In the genomic region with DNA sequence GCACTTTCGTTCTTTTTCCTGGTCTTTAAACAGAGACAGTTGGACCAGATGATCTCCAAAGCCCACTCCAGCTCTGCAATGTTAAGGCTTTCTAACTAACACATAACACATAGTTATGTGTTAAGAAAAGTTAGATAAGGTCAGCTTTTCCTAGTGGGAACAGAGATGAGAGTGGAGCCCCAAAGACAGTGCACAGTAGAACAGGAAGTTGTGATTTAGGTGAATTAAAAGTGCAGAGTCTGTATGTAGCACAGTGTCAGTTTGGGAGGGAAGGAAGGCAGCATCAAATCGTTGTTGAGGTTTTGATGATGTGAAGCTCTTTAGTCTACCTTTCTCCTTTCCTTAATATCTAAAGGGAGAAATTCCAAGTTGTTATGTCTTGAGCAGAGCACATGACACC, we compare ENCODE assay signal across 19 cellular contexts. TPM values are rescaled to one million over a fixed set of nuclear protein-coding genes. Genes with fewer than 3 reads are reported as not detected.
DNase-seq lines count a peak whose midpoint lies in the region; ATAC-seq, FAIRE-seq and TF ChIP-seq lines count a peak whose summit lies in the region.
"Had no signal": no experiment of that assay in that cellular context is flagged by ENCODE, and none has a peak within 500 bp of the region (broad histone marks: within the 10 kb centered on the region; RNA-seq: fewer than 3 reads in every experiment).

No MANE protein-coding gene starts in this region.

- H3K36me3 ChIP-seq in IMR-90 (ENCODE audit: control insufficient read depth, insufficient read depth, low read length) (peaks cover 2% of the 10 kb centered on the region), brain microvascular endothelial cell (replicated peaks) (peaks cover 6% of the 10 kb centered on the region), HepG2 (replicated peaks in 1 of 2; ENCODE audit: control insufficient read depth in 1 of 2, insufficient read depth in 2 of 2, low read length in 2 of 2) (peaks cover 2 to 3% of the 10 kb centered on the region in 2 experiments; a peak in 2 of 5 replicates)

- CTCF ChIA-PET in IMR-90 (lab: Yijun Ruan, JAX) (interaction anchor here (0.8 kb wide), 1 partner anchor 9 kb away, joined by 4 read pairs; no protein-coding TSS in a partner anchor), HepG2 (lab: Yijun Ruan, JAX; ENCODE audit: low intra/inter-chr PET ratio, low total read pairs) (no interaction called here)

- peak overlapping the region; percentile 23; the same call in 1 of the 2 replicates for H3K18ac ChIP-seq in IMR-90 (ENCODE audit: low read depth, low read length)

- H2BK15ac ChIP-seq in IMR-90 (ENCODE audit: low read depth, low read length), result no peak overlapping the region

- TF ChIP-seq CTCF in IMR-90 (conservative IDR thresholded peaks at IDR 0.05; ENCODE audit: low read depth, low read length), result no peak
- no peak for TF ChIP-seq CTCF in brain microvascular endothelial cell (IDR thresholded peaks at IDR 0.05; ENCODE audit: low read depth, low read length, missing control alignments)
- TF ChIP-seq CTCF in HepG2 (CRISPR knock-in tag; IDR thresholded peaks at IDR 0.05), result no peak

- peak overlapping the region in 1 of 2 experiments; percentile 53; a peak in 1 of 4 replicates for H4K8ac ChIP-seq in IMR-90 (ENCODE audit: low read depth in 2 of 2, low read length in 2 of 2)

- intact Hi-C loops in IMR-90 (cut with micrococcal nuclease), result no loop called here
- intact Hi-C loops in HepG2 (cut with micrococcal nuclease; ENCODE audit: unreplicated experiment), result no loop called here

- no peak overlapping the region for H3K56ac ChIP-seq in IMR-90 (ENCODE audit: extremely low read depth, insufficient read depth, low read length)

- H3K4me2 ChIP-seq in IMR-90 (ENCODE audit: low read depth, low read length), result no peak overlapping the region
- H3K4me2 ChIP-seq in HepG2 (ENCODE audit: low read depth, low read length), result no peak overlapping the region
- H3K4me2 ChIP-seq: KMS-11 had no signal

- H4K20me1 ChIP-seq in IMR-90 (ENCODE audit: insufficient read depth, low read length), result no peaks in the 10 kb centered on the region
- no peaks in the 10 kb centered on the region for H4K20me1 ChIP-seq in HepG2 (ENCODE audit: insufficient read depth, low read length)

- no peak overlapping the region for H4K91ac ChIP-seq in IMR-90 (ENCODE audit: insufficient read depth, low read depth, low read length)

- ATAC-seq in IMR-90 (ENCODE audit: low read depth) (peak; percentile 44; the same call in 1 of the 2 replicates), GM18870 (IDR thresholded peaks at IDR 0.05; ENCODE audit: unreplicated experiment) (no peak), HepG2 (no peak)
- ATAC-seq in central memory CD8-positive, alpha-beta T cell (replicated peaks; ENCODE audit: extremely low read depth, poor library complexity, severe bottlenecking), result no peak
- ATAC-seq: GM12878 had no signal

- no peak overlapping the region for H3K4me3 Mint-ChIP-seq in activated naive CD4-positive, alpha-beta T cell treated with anti-CD3 and anti-CD28 coated beads, Interleukin-2, amount 50 U/mL, for 24 hours
- no peak overlapping the region for H3K4me3 Mint-ChIP-seq in central memory CD8-positive, alpha-beta T cell
- H3K4me3 Mint-ChIP-seq: CD4-positive, alpha-beta T cell had no signal

- no peak overlapping the region for H2AK5ac ChIP-seq in IMR-90 (ENCODE audit: low read depth, low read length)

- H4K5ac ChIP-seq in IMR-90 (ENCODE audit: low read depth, low read length), result peak overlapping the region; percentile 23; the same call in 1 of the 2 replicates

- H3K27ac ChIP-seq in IMR-90 (ENCODE audit: insufficient read depth, low read length) (no peak overlapping the region), brain microvascular endothelial cell (no peak overlapping the region), HepG2 (ENCODE audit: extremely low read length, insufficient read depth, low read length) (no peak overlapping the region)
- H3K27ac ChIP-seq: KMS-11, Peyer's patch had no signal

- no peak for DNase-seq in activated naive CD4-positive, alpha-beta T cell treated with anti-CD3 and anti-CD28 coated beads, Interleukin-2, amount 50 U/mL, for 16 hours
- DNase-seq in IMR-90 (no peak), brain microvascular endothelial cell (no peak), HepG2 (ENCODE audit: low spot score) (no peak)
- no peak for DNase-seq in central memory CD8-positive, alpha-beta T cell (ENCODE audit: low spot score in 2 of 2)
- DNase-seq: Calu3; CD4-positive, alpha-beta T cell; EL; MM.1S; NCI-H1092 treated with DMSO at 0.1 percent for 48 hours; NCI-H2081; NCI-H446 treated with DMSO at 0.1 percent for 48 hours; Peyer's patch had no signal

- H3K4me3 ChIP-seq in IMR-90 (ENCODE audit: insufficient read depth, low read depth, low read length), result no peak overlapping the region
- no peak overlapping the region for H3K4me3 ChIP-seq in brain microvascular endothelial cell (ENCODE audit: low read depth, low read length)
- H3K4me3 ChIP-seq in HepG2 (replicated peaks in 1 of 3; ENCODE audit: insufficient read depth in 1 of 3, low read depth in 2 of 3, low read length in 3 of 3), result no peak overlapping the region
- H3K4me3 ChIP-seq: GM12878, Peyer's patch had no signal

- peaks cover 2% of the 10 kb centered on the region for H3K9me1 ChIP-seq in IMR-90 (ENCODE audit: insufficient read depth, low read length)

- no peaks in the 10 kb centered on the region for H3K9me3 ChIP-seq in IMR-90 (ENCODE audit: control insufficient read depth, insufficient read depth, low read length)
- H3K9me3 ChIP-seq in HepG2 (ENCODE audit: low read length), result no peaks in the 10 kb centered on the region
- H3K9me3 ChIP-seq: Peyer's patch had no signal

- TF ChIP-seq EP300 in HepG2 (IDR thresholded peaks at IDR 0.05; ENCODE audit: low read depth in 2 of 2, low read length in 2 of 2) (no peak), HepG2 (CRISPR knock-in tag; IDR thresholded peaks at IDR 0.05; ENCODE audit: borderline replicate concordance) (no peak)

- peaks cover 10% of the 10 kb centered on the region for H3K79me2 ChIP-seq in HepG2 (ENCODE audit: insufficient read depth, low read length)

- in situ Hi-C loops in IMR-90 (cut with MboI; ENCODE audit: low sequenced_read_pairs), result no loop called here
- in situ Hi-C loops in brain microvascular endothelial cell (cut with HindIII; ENCODE audit: low pct_ligation_motif_present, low sequenced_read_pairs), result no loop called here
- in situ Hi-C loops in HepG2 (cut with HindIII; ENCODE audit: extremely low pct_ligation_motif_present, low pct_unique_long_range_greater_than_20kb), result no loop called here

- WGBS in IMR-90 (ENCODE audit: extremely low coverage in 2 of 2, insufficient read length in 1 of 2), 2 experiments, result no CpG with 5 or more reads among the region's 2 CpGs
- 93% methylated on average over 2 of the region's 2 CpGs for WGBS in HepG2 (ENCODE audit: low lambda C conversion rate)

- TF ChIP-seq POLR2A in IMR-90 (IDR thresholded peaks at IDR 0.05; ENCODE audit: low read depth, low read length) (no peak), HepG2 (IDR thresholded peaks at IDR 0.05; ENCODE audit: insufficient read depth in 1 of 2, low read depth in 2 of 2, low read length in 2 of 2) (no peak)

- H2BK120ac ChIP-seq in IMR-90 (ENCODE audit: low read depth, low read length), result no peak overlapping the region

- peaks cover 6 to 34% of the 10 kb centered on the region in 2 experiments for H3K79me1 ChIP-seq in IMR-90 (ENCODE audit: low read depth in 1 of 2, low read length in 2 of 2)

- no peak for TF ChIP-seq RAD21 in IMR-90 (IDR thresholded peaks at IDR 0.05; ENCODE audit: low read length)
- TF ChIP-seq RAD21 in HepG2 (CRISPR knock-in tag; IDR thresholded peaks at IDR 0.05), result no peak

- peaks cover 42% of the 10 kb centered on the region for H3K4me1 Mint-ChIP-seq in activated naive CD4-positive, alpha-beta T cell treated with anti-CD3 and anti-CD28 coated beads, Interleukin-2, amount 50 U/mL, for 24 hours
- peaks cover 26% of the 10 kb centered on the region for H3K4me1 Mint-ChIP-seq in central memory CD8-positive, alpha-beta T cell

- H3K27me3 ChIP-seq in IMR-90 (ENCODE audit: control insufficient read depth, insufficient read depth, low read length) (no peaks in the 10 kb centered on the region), brain microvascular endothelial cell (replicated peaks) (no peaks in the 10 kb centered on the region), HepG2 (ENCODE audit: control insufficient read depth in 1 of 2, insufficient read depth in 2 of 2, low read length in 2 of 2) (no peaks in the 10 kb centered on the region)
- H3K27me3 ChIP-seq: Peyer's patch had no signal

- no peak overlapping the region for H2BK5ac ChIP-seq in IMR-90 (ENCODE audit: low read depth, low read length, poor library complexity, severe bottlenecking)

- H3K9ac ChIP-seq in IMR-90 (ENCODE audit: low read depth, low read length) (no peak overlapping the region), HepG2 (ENCODE audit: insufficient read depth, low read depth, low read length) (no peak overlapping the region)
- H3K9ac ChIP-seq: KMS-11 had no signal

- peaks cover 10% of the 10 kb centered on the region for H3K36me3 Mint-ChIP-seq in activated naive CD4-positive, alpha-beta T cell treated with anti-CD3 and anti-CD28 coated beads, Interleukin-2, amount 50 U/mL, for 24 hours
- H3K36me3 Mint-ChIP-seq in central memory CD8-positive, alpha-beta T cell (ENCODE audit: insufficient read depth), result peaks cover 22% of the 10 kb centered on the region

- H2AK9ac ChIP-seq in IMR-90 (replicated peaks; ENCODE audit: low read depth, low read length, poor library complexity), result no peak overlapping the region

- FAIRE-seq in HepG2 (lab: Jason Lieb, UNC), result no peak
- FAIRE-seq: A204.1, GM12878, H1 had no signal

- peak overlapping the region; percentile 46 for H3K27ac Mint-ChIP-seq in activated naive CD4-positive, alpha-beta T cell treated with anti-CD3 and anti-CD28 coated beads, Interleukin-2, amount 50 U/mL, for 24 hours
- peak overlapping the region; percentile 24 for H3K27ac Mint-ChIP-seq in central memory CD8-positive, alpha-beta T cell (ENCODE audit: low read depth)
- H3K27ac Mint-ChIP-seq: CD4-positive, alpha-beta T cell had no signal

- no peaks in the 10 kb centered on the region for H3K27me3 Mint-ChIP-seq in activated naive CD4-positive, alpha-beta T cell treated with anti-CD3 and anti-CD28 coated beads, Interleukin-2, amount 50 U/mL, for 24 hours
- H3K27me3 Mint-ChIP-seq in central memory CD8-positive, alpha-beta T cell, result no peaks in the 10 kb centered on the region
- H3K27me3 Mint-ChIP-seq: CD4-positive, alpha-beta T cell had no signal

- peak overlapping the region; percentile 70; the same call in 1 of the 2 replicates for H2BK20ac ChIP-seq in IMR-90 (ENCODE audit: low read depth, low read length)

- H3K14ac ChIP-seq in IMR-90 (replicated peaks; ENCODE audit: low read depth, low read length), result no peak overlapping the region

- H3K4ac ChIP-seq in IMR-90 (ENCODE audit: low read depth, low read length), result no peak overlapping the region

- dilution Hi-C loops in IMR-90 (cut with HindIII; ENCODE audit: low sequenced_read_pairs, unreplicated experiment), result no loop called here

- BruUV-seq in IMR-90 (replicated peaks; lab: Mats Ljungman, UMichigan) (no TSS peak), HepG2 (replicated peaks; lab: Mats Ljungman, UMichigan) (no TSS peak)

- POLR2A ChIA-PET in IMR-90 (lab: Charles Lee; ENCODE audit: unreplicated experiment) (no interaction called here), HepG2 (lab: Yijun Ruan, JAX) (interaction anchor here (1.0 to 3.4 kb wide), 2 partner anchors 138 to 250 kb away, joined by 3 to 22 read pairs; a partner anchor contains a TSS)

- H3K23ac ChIP-seq in IMR-90 (ENCODE audit: low read depth, low read length), result no peak overlapping the region

- no peak overlapping the region for H2AFZ ChIP-seq in IMR-90 (replicated peaks; ENCODE audit: low read length, poor library complexity)
- H2AFZ ChIP-seq in HepG2 (ENCODE audit: low read length), result no peak overlapping the region

- H3K9me3 Mint-ChIP-seq in activated naive CD4-positive, alpha-beta T cell treated with anti-CD3 and anti-CD28 coated beads, Interleukin-2, amount 50 U/mL, for 24 hours, result no peaks in the 10 kb centered on the region
- H3K9me3 Mint-ChIP-seq in central memory CD8-positive, alpha-beta T cell, result no peaks in the 10 kb centered on the region
- H3K9me3 Mint-ChIP-seq: CD4-positive, alpha-beta T cell had no signal

- H3K4me1 ChIP-seq in IMR-90 (ENCODE audit: control insufficient read depth, insufficient read depth, low read length) (peaks cover 8% of the 10 kb centered on the region), HepG2 (ENCODE audit: insufficient read depth, low read length) (peaks cover 6% of the 10 kb centered on the region)
- H3K4me1 ChIP-seq: Peyer's patch had no signal

RNA-seq across cellular contexts. Expression of a gene that starts 31.7 kb away (rescaled TPM):
- total RNA-seq in IMR-90 (2012; rRNA removed) (41.1 and 50.5 TPM in 2 replicates), HepG2 (2016; rRNA removed; fragmentation: Illumina TruSeq; extraction: Trizol) (88.7 and 131 TPM in 2 replicates)
- polyA plus RNA-seq in IMR-90 (2012; rRNA removed) (18.0 and 19.2 TPM in 2 replicates), HepG2 (2011; rRNA removed) (39.5 and 48.9 TPM in 2 replicates)
- polyA plus RNA-seq in IMR-90 (2012; cell fraction: cytosol; rRNA removed), result 7.0 and 14.9 TPM in 2 replicates
- polyA plus RNA-seq in IMR-90 (2012; cell fraction: nucleus; rRNA removed; ENCODE audit: low replicate concordance), result 12.4 and 42.4 TPM in 2 replicates
- total RNA-seq in HepG2 (2016; cell fraction: cytosol; rRNA removed; fragmentation: Illumina TruSeq; extraction: Trizol; ENCODE audit: low read depth), result 13.8 and 16.8 TPM in 2 replicates
- 92.4 and 130 TPM in 2 replicates for total RNA-seq in HepG2 (2016; cell fraction: insoluble cytoplasmic fraction; rRNA removed; fragmentation: Illumina TruSeq; extraction: Trizol)
- 35.4 and 42.4 TPM in 2 replicates for total RNA-seq in HepG2 (2016; cell fraction: membrane; rRNA removed; fragmentation: Illumina TruSeq; extraction: Trizol)
- total RNA-seq in HepG2 (2016; cell fraction: nucleus; rRNA removed; fragmentation: Illumina TruSeq; extraction: Trizol), result 90.7 and 94.1 TPM in 2 replicates
- 31.7 and 35.0 TPM in 2 replicates for polyA plus RNA-seq in HepG2 (2011; cell fraction: cytosol; rRNA removed)
- 48.8 and 58.1 TPM in 2 replicates for polyA plus RNA-seq in HepG2 (2011; cell fraction: nucleus; rRNA removed)
- 28.3 and 37.5 TPM in 2 replicates for polyA plus RNA-seq in HepG2 (2012)
- 19.5 and 19.9 TPM in 2 replicates for polyA plus RNA-seq in HepG2 (2016; cell fraction: cytosol; fragmentation: Illumina TruSeq; extraction: Trizol; ENCODE audit: low read depth)
- polyA plus RNA-seq in HepG2 (2016; cell fraction: insoluble cytoplasmic fraction; fragmentation: Illumina TruSeq; extraction: Trizol; ENCODE audit: low read depth), result 109 and 122 TPM in 2 replicates
- polyA plus RNA-seq in HepG2 (2016; cell fraction: membrane; fragmentation: Illumina TruSeq; extraction: Trizol; ENCODE audit: low read depth), result 35.4 and 36.9 TPM in 2 replicates
- polyA plus RNA-seq in HepG2 (2016; cell fraction: nucleus; fragmentation: Illumina TruSeq; extraction: Trizol; ENCODE audit: insufficient read depth, low read depth), result 57.9 and 59.7 TPM in 2 replicates
- 52.8 and 83.3 TPM in 2 replicates for polyA minus RNA-seq in HepG2 (2011; rRNA and poly(A)+ RNA removed; ENCODE audit: low replicate concordance)
- polyA minus RNA-seq in HepG2 (2011; cell fraction: cytosol; rRNA and poly(A)+ RNA removed), result 20.3 and 21.2 TPM in 2 replicates
- 93.3 and 97.1 TPM in 2 replicates for polyA minus RNA-seq in HepG2 (2011; cell fraction: nucleus; rRNA and poly(A)+ RNA removed)

RNA-seq across cellular contexts. Expression of a gene that starts 32.2 kb away (rescaled TPM):
- total RNA-seq in IMR-90 (2012; rRNA removed) (17.0 and 31.1 TPM in 2 replicates), HepG2 (2016; rRNA removed; fragmentation: Illumina TruSeq; extraction: Trizol) (102 and 140 TPM in 2 replicates)
- polyA plus RNA-seq in IMR-90 (2012; rRNA removed) (13.0 and 15.9 TPM in 2 replicates), HepG2 (2011; rRNA removed) (49.5 and 63.4 TPM in 2 replicates)
- polyA plus RNA-seq in IMR-90 (2012; cell fraction: cytosol; rRNA removed), result 2.2 and 3.3 TPM in 2 replicates
- 1.8 and 10.6 TPM in 2 replicates for polyA plus RNA-seq in IMR-90 (2012; cell fraction: nucleus; rRNA removed; ENCODE audit: low replicate concordance)
- total RNA-seq in HepG2 (2016; cell fraction: cytosol; rRNA removed; fragmentation: Illumina TruSeq; extraction: Trizol; ENCODE audit: low read depth), result 67.2 and 69.3 TPM in 2 replicates
- total RNA-seq in HepG2 (2016; cell fraction: insoluble cytoplasmic fraction; rRNA removed; fragmentation: Illumina TruSeq; extraction: Trizol), result 103 and 132 TPM in 2 replicates
- total RNA-seq in HepG2 (2016; cell fraction: membrane; rRNA removed; fragmentation: Illumina TruSeq; extraction: Trizol), result 98.3 and 109 TPM in 2 replicates
- total RNA-seq in HepG2 (2016; cell fraction: nucleus; rRNA removed; fragmentation: Illumina TruSeq; extraction: Trizol), result 70.1 and 86.0 TPM in 2 replicates
- polyA plus RNA-seq in HepG2 (2011; cell fraction: cytosol; rRNA removed), result 18.2 and 27.5 TPM in 2 replicates
- polyA plus RNA-seq in HepG2 (2011; cell fraction: nucleus; rRNA removed), result 44.1 and 44.3 TPM in 2 replicates
- 81.6 and 81.7 TPM in 2 replicates for polyA plus RNA-seq in HepG2 (2012)
- polyA plus RNA-seq in HepG2 (2016; cell fraction: cytosol; fragmentation: Illumina TruSeq; extraction: Trizol; ENCODE audit: low read depth), result 47.5 and 54.1 TPM in 2 replicates
- 104 and 106 TPM in 2 replicates for polyA plus RNA-seq in HepG2 (2016; cell fraction: insoluble cytoplasmic fraction; fragmentation: Illumina TruSeq; extraction: Trizol; ENCODE audit: low read depth)
- 73.5 and 78.8 TPM in 2 replicates for polyA plus RNA-seq in HepG2 (2016; cell fraction: membrane; fragmentation: Illumina TruSeq; extraction: Trizol; ENCODE audit: low read depth)
- polyA plus RNA-seq in HepG2 (2016; cell fraction: nucleus; fragmentation: Illumina TruSeq; extraction: Trizol; ENCODE audit: insufficient read depth, low read depth), result 113 and 121 TPM in 2 replicates
- polyA minus RNA-seq in HepG2 (2011; rRNA and poly(A)+ RNA removed; ENCODE audit: low replicate concordance), result 10.0 and 16.5 TPM in 2 replicates
- 18.3 and 22.6 TPM in 2 replicates for polyA minus RNA-seq in HepG2 (2011; cell fraction: cytosol; rRNA and poly(A)+ RNA removed)
- polyA minus RNA-seq in HepG2 (2011; cell fraction: nucleus; rRNA and poly(A)+ RNA removed), result 63.3 and 75.2 TPM in 2 replicates
